ENCODE assay signal across 8 cellular contexts in genomic region chr7:115679976-115680375, GRCh38.
DNase-seq lines count a peak whose midpoint lies in the region; ATAC-seq, FAIRE-seq and TF ChIP-seq lines count a peak whose summit lies in the region.

No MANE protein-coding gene starts in this region.

- DNase-seq in GM12864 (ENCODE audit: low read depth) (peak; percentile 10), WERI-Rb-1 (peak; percentile 38), kidney epithelial cell (ENCODE audit: low read depth) (no peak), GM19239 (ENCODE audit: insufficient read length, low spot score) (no peak), NCI-H2171 treated with DMSO at 0.1 percent for 48 hours (lab: John Stamatoyannopoulos, UW) (no peak)
- no peak for DNase-seq in effector CD8-positive, alpha-beta T cell (lab: John Stamatoyannopoulos, UW)

- no peak for FAIRE-seq in GM19239 (lab: Jason Lieb, UNC)

- H3K4me3 ChIP-seq in GM12864 (ENCODE audit: low read depth, low read length) (no peak overlapping the region), WERI-Rb-1 (ENCODE audit: low read depth, low read length) (no peak overlapping the region), kidney epithelial cell (ENCODE audit: low read depth, low read length) (no peak overlapping the region)

- H3K27ac ChIP-seq in WERI-Rb-1, result no peak overlapping the region

- H3K27me3 ChIP-seq in WERI-Rb-1 (ENCODE audit: insufficient read depth, low read depth, severe bottlenecking), result no peaks in the 10 kb centered on the region
- no peaks in the 10 kb centered on the region for H3K27me3 ChIP-seq in kidney epithelial cell (ENCODE audit: control insufficient read depth, insufficient read depth, low read length)

- TF ChIP-seq CTCF in GM12864 (IDR thresholded peaks at IDR 0.05; ENCODE audit: low read depth, low read length, missing control alignments) (peak; percentile 54), LNCAP (IDR thresholded peaks at IDR 0.05) (peak; percentile 60; the same call in 1 of the 2 replicates), WERI-Rb-1 (IDR thresholded peaks at IDR 0.05; ENCODE audit: low read depth, low read length) (peak; percentile 52), kidney epithelial cell (IDR thresholded peaks at IDR 0.05; ENCODE audit: insufficient read depth, low read length, poor library complexity, severe bottlenecking) (peak; percentile 63)

- H3K36me3 ChIP-seq in WERI-Rb-1 (no peaks in the 10 kb centered on the region), kidney epithelial cell (ENCODE audit: control insufficient read depth, insufficient read depth, low read length) (no peaks in the 10 kb centered on the region)

- no peaks in the 10 kb centered on the region for H3K9me3 ChIP-seq in WERI-Rb-1 (ENCODE audit: severe bottlenecking)

- ATAC-seq in GM21529 (IDR thresholded peaks at IDR 0.05; ENCODE audit: unreplicated experiment), result peak; percentile 91

Comparison
In these comparisons a context has a peak if more than half of its experiments do, and no peak if none do; other contexts are left out.
1. DNase-seq: peak in GM12864 (single experiment) and WERI-Rb-1 (single experiment); none in kidney epithelial cell (single experiment), GM19239 (single experiment), NCI-H2171 treated with DMSO at 0.1 percent for 48 hours (single experiment) and effector CD8-positive, alpha-beta T cell (single experiment).
2. Peak in every context shown above with its lines, with median percentiles within 50 percentile points of each other: CTCF ChIP-seq.